26 cellular contexts compared by ENCODE assay signal in the genomic region with DNA sequence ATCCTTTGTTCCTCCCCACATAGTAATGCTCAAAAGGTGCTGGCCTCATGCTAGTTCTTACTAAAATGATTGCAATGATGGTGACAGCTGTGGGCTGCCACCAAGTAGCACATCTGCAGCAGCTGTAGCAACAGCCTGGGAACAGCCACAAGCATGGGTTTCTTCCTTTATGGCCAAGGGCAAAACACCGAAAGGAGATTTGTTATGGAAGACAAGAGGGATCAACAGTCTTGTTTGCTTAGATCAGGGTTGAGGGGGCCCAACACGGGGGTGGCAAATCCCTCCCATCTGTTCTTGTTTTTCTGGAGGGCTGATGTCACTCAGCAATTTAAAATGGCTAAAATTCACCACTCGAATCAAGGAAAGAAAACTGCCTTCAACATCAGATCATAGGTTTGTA.
DNase-seq lines count a peak whose midpoint lies in the region; ATAC-seq and TF ChIP-seq lines count a peak whose summit lies in the region.
"Had no signal": no experiment of that assay in that cellular context is flagged by ENCODE, and none has a peak within 500 bp of the region (broad histone marks: within the 10 kb centered on the region; RNA-seq: fewer than 3 reads in every experiment).

No MANE protein-coding gene starts in this region.

- no peak overlapping the region for H4K91ac ChIP-seq in IMR-90 (ENCODE audit: insufficient read depth, low read depth, low read length)

- intact Hi-C loops in IMR-90 (cut with micrococcal nuclease), result no loop called here
- intact Hi-C loops in thyroid gland (cut with DNase I), result no loop called here

- peak overlapping the region; percentile 21 for H2AFZ ChIP-seq in IMR-90 (replicated peaks; ENCODE audit: low read length, poor library complexity)
- H2AFZ ChIP-seq: hepatocyte had no signal

- no peak overlapping the region for H2BK120ac ChIP-seq in IMR-90 (ENCODE audit: low read depth, low read length)

- BruUV-seq in IMR-90 (replicated peaks; lab: Mats Ljungman, UMichigan), result no TSS peak

- no peaks in the 10 kb centered on the region for H3K27me3 ChIP-seq in IMR-90 (ENCODE audit: control insufficient read depth, insufficient read depth, low read length)
- no peaks in the 10 kb centered on the region for H3K27me3 ChIP-seq in foreskin keratinocyte
- no peaks in the 10 kb centered on the region for H3K27me3 ChIP-seq in BE2C
- no peaks in the 10 kb centered on the region for H3K27me3 ChIP-seq in thyroid gland
- H3K27me3 ChIP-seq: hepatocyte, Peyer's patch had no signal

- ATAC-seq in IMR-90 (ENCODE audit: low read depth) (no peak), foreskin keratinocyte (peak; percentile 42)
- ATAC-seq: activated CD4-positive, alpha-beta T cell treated with anti-CD3 and anti-CD28 coated beads for 36 hours; activated T-cell treated with anti-CD3 and anti-CD28 coated beads, Interleukin-2, amount 50 U/mL, for 4 hours; HepG2; stimulated activated naive CD8-positive, alpha-beta T cell treated with anti-CD3 and anti-CD28 coated beads, Interleukin-15, Interleukin-2, amounts not matched to agents 100 U/mL and 50 U/mL, for 24 hours had no signal

- H2BK15ac ChIP-seq in IMR-90 (ENCODE audit: low read depth, low read length), result no peak overlapping the region

- H2BK5ac ChIP-seq in IMR-90 (ENCODE audit: low read depth, low read length, poor library complexity, severe bottlenecking), result no peak overlapping the region

- no CpG with 5 or more reads among the region's 3 CpGs for WGBS in IMR-90 (ENCODE audit: extremely low coverage in 2 of 2, insufficient read length in 1 of 2), 2 experiments
- WGBS in thyroid gland, 2 donors, result 35 to 46% methylated on average over 3 of the region's 3 CpGs

- no peak overlapping the region for H3K4me2 ChIP-seq in IMR-90 (ENCODE audit: low read depth, low read length)
- H3K4me2 ChIP-seq: hepatocyte had no signal

- no peak for TF ChIP-seq CTCF in IMR-90 (conservative IDR thresholded peaks at IDR 0.05; ENCODE audit: low read depth, low read length)
- TF ChIP-seq CTCF in foreskin keratinocyte (conservative IDR thresholded peaks at IDR 0.05), result no peak
- no peak for TF ChIP-seq CTCF in BE2C (IDR thresholded peaks at IDR 0.05; ENCODE audit: low read depth, low read length)
- TF ChIP-seq CTCF in thyroid gland (IDR thresholded peaks at IDR 0.05), result no peak

- no peaks in the 10 kb centered on the region for H4K20me1 ChIP-seq in IMR-90 (ENCODE audit: insufficient read depth, low read length)

- no peak overlapping the region for H4K8ac ChIP-seq in IMR-90 (ENCODE audit: low read depth in 2 of 2, low read length in 2 of 2)

- H3K9me1 ChIP-seq in IMR-90 (ENCODE audit: insufficient read depth, low read length), result no peaks in the 10 kb centered on the region

- H3K79me1 ChIP-seq in IMR-90 (ENCODE audit: low read depth in 1 of 2, low read length in 2 of 2), result no peaks in the 10 kb centered on the region

- in situ Hi-C loops in IMR-90 (cut with MboI; ENCODE audit: low sequenced_read_pairs), result no loop called here

- TF ChIP-seq POLR2A in IMR-90 (IDR thresholded peaks at IDR 0.05; ENCODE audit: low read depth, low read length), result no peak
- TF ChIP-seq POLR2A in thyroid gland (IDR thresholded peaks at IDR 0.05), result no peak

- no peak overlapping the region for H3K14ac ChIP-seq in IMR-90 (replicated peaks; ENCODE audit: low read depth, low read length)

- no peak overlapping the region for H3K18ac ChIP-seq in IMR-90 (ENCODE audit: low read depth, low read length)

- peak overlapping the region; percentile 42 for H2AK9ac ChIP-seq in IMR-90 (replicated peaks; ENCODE audit: low read depth, low read length, poor library complexity)

- POLR2A ChIA-PET in IMR-90 (lab: Charles Lee; ENCODE audit: unreplicated experiment), result no interaction called here

- H3K4me1 ChIP-seq in IMR-90 (ENCODE audit: control insufficient read depth, insufficient read depth, low read length) (no peaks in the 10 kb centered on the region), foreskin keratinocyte (peaks cover 9% of the 10 kb centered on the region), BE2C (no peaks in the 10 kb centered on the region), thyroid gland (peaks cover under 1 to 10% of the 10 kb centered on the region in 2 donors)
- H3K4me1 ChIP-seq: HAP-1, Peyer's patch had no signal

- no peak overlapping the region for H4K5ac ChIP-seq in IMR-90 (ENCODE audit: low read depth, low read length)

- no peak overlapping the region for H2BK20ac ChIP-seq in IMR-90 (ENCODE audit: low read depth, low read length)

- no peak overlapping the region for H3K9ac ChIP-seq in IMR-90 (ENCODE audit: low read depth, low read length)

- H3K9me3 ChIP-seq in IMR-90 (ENCODE audit: control insufficient read depth, insufficient read depth, low read length) (no peaks in the 10 kb centered on the region), BE2C (no peaks in the 10 kb centered on the region), thyroid gland (no peaks in the 10 kb centered on the region)
- H3K9me3 ChIP-seq: HAP-1, Peyer's patch had no signal

- H3K56ac ChIP-seq in IMR-90 (ENCODE audit: extremely low read depth, insufficient read depth, low read length), result no peak overlapping the region

- dilution Hi-C loops in IMR-90 (cut with HindIII; ENCODE audit: low sequenced_read_pairs, unreplicated experiment), result no loop called here

- CTCF ChIA-PET in IMR-90 (lab: Yijun Ruan, JAX), result no interaction called here

- no peak overlapping the region for H3K4ac ChIP-seq in IMR-90 (ENCODE audit: low read depth, low read length)

- DNase-seq in IMR-90 (no peak), NCI-H82 (lab: John Stamatoyannopoulos, UW) (peak; percentile 97), foreskin keratinocyte (no peak), retina (peak; percentile 56), hippocampal formation (lab: John Stamatoyannopoulos, UW) (no peak), BE2C (no peak), thyroid gland (no peak)
- DNase-seq in stimulated activated naive CD4-positive, alpha-beta T cell (lab: John Stamatoyannopoulos, UW), result no peak
- DNase-seq: activated CD4-positive, alpha-beta T cell treated with anti-CD3 and anti-CD28 coated beads for 36 hours; activated naive CD4-positive, alpha-beta T cell; activated T-cell treated with anti-CD3 and anti-CD28 coated beads, Interleukin-2, amount 50 U/mL, for 4 hours; C1 segment of cervical spinal cord; Calu3; effector CD4-positive, alpha-beta T cell; EL; kidney; NCI-H1048; NCI-H1930; NCI-H510A; Peyer's patch; stimulated activated CD4-positive, alpha-beta T cell treated with anti-CD3 and anti-CD28 coated beads, Interleukin-4, amount 100 ng/mL, for 1 hour; stimulated activated naive CD8-positive, alpha-beta T cell treated with anti-CD3 and anti-CD28 coated beads, Interleukin-15, Interleukin-2, amounts not matched to agents 100 U/mL and 50 U/mL, for 24 hours had no signal

- no peaks in the 10 kb centered on the region for H3K36me3 ChIP-seq in IMR-90 (ENCODE audit: control insufficient read depth, insufficient read depth, low read length)
- H3K36me3 ChIP-seq in BE2C, result no peaks in the 10 kb centered on the region
- H3K36me3 ChIP-seq in thyroid gland, result no peaks in the 10 kb centered on the region
- H3K36me3 ChIP-seq: HAP-1, Peyer's patch had no signal

- no peak for TF ChIP-seq RAD21 in IMR-90 (IDR thresholded peaks at IDR 0.05; ENCODE audit: low read length)

- H3K27ac ChIP-seq in IMR-90 (ENCODE audit: insufficient read depth, low read length), result no peak overlapping the region
- H3K27ac ChIP-seq in foreskin keratinocyte, result no peak overlapping the region
- no peak overlapping the region for H3K27ac ChIP-seq in thyroid gland
- H3K27ac ChIP-seq: hepatocyte, Peyer's patch had no signal

- H2AK5ac ChIP-seq in IMR-90 (ENCODE audit: low read depth, low read length), result no peak overlapping the region

- H3K23ac ChIP-seq in IMR-90 (ENCODE audit: low read depth, low read length), result no peak overlapping the region

- H3K4me3 ChIP-seq in IMR-90 (ENCODE audit: insufficient read depth, low read depth, low read length), result no peak overlapping the region
- H3K4me3 ChIP-seq in BE2C (ENCODE audit: low read depth, low read length), result no peak overlapping the region
- no peak overlapping the region for H3K4me3 ChIP-seq in thyroid gland (replicated peaks in 1 of 3)
- H3K4me3 ChIP-seq: HAP-1, hepatocyte, lung, Peyer's patch had no signal

TF ChIP-seq in IMR-90, 13 proteins besides CTCF, POLR2A, EP300 and RAD21:
- TF ChIP-seq CEBPB (IDR thresholded peaks at IDR 0.05; ENCODE audit: low read depth, low read length), result no peak
- TF ChIP-seq MAZ (IDR thresholded peaks at IDR 0.05; ENCODE audit: borderline replicate concordance, low read depth, low read length), result no peak
- no peak for TF ChIP-seq SMC3 (IDR thresholded peaks at IDR 0.05; ENCODE audit: low read depth, low read length)
- TF ChIP-seq BHLHE40 (IDR thresholded peaks at IDR 0.05; ENCODE audit: low read depth, low read length), result no peak
- TF ChIP-seq, protein P1, sequence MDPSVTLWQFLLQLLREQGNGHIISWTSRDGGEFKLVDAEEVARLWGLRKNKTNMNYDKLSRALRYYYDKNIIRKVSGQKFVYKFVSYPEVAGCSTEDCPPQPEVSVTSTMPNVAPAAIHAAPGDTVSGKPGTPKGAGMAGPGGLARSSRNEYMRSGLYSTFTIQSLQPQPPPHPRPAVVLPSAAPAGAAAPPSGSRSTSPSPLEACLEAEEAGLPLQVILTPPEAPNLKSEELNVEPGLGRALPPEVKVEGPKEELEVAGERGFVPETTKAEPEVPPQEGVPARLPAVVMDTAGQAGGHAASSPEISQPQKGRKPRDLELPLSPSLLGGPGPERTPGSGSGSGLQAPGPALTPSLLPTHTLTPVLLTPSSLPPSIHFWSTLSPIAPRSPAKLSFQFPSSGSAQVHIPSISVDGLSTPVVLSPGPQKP (IDR thresholded peaks at IDR 0.05; ENCODE audit: borderline replicate concordance, low read depth, low read length), result no peak
- TF ChIP-seq, protein P2, sequence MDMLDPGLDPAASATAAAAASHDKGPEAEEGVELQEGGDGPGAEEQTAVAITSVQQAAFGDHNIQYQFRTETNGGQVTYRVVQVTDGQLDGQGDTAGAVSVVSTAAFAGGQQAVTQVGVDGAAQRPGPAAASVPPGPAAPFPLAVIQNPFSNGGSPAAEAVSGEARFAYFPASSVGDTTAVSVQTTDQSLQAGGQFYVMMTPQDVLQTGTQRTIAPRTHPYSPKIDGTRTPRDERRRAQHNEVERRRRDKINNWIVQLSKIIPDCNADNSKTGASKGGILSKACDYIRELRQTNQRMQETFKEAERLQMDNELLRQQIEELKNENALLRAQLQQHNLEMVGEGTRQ (IDR thresholded peaks at IDR 0.05; ENCODE audit: low read depth, low read length), result no peak
- TF ChIP-seq MAFK (IDR thresholded peaks at IDR 0.05; ENCODE audit: low read depth, low read length), result no peak
- no peak for TF ChIP-seq FOS (IDR thresholded peaks at IDR 0.05; ENCODE audit: low read depth, low read length)
- TF ChIP-seq RCOR1 (IDR thresholded peaks at IDR 0.05; ENCODE audit: insufficient replicate concordance, low read length), result no peak
- no peak for TF ChIP-seq RFX5 (IDR thresholded peaks at IDR 0.05; ENCODE audit: low read depth, low read length)
- TF ChIP-seq MXI1 (IDR thresholded peaks at IDR 0.05; ENCODE audit: borderline replicate concordance, low read depth, low read length), result no peak
- TF ChIP-seq CHD1 (IDR thresholded peaks at IDR 0.05; ENCODE audit: low read depth, low read length), result no peak
- no peak for TF ChIP-seq NFE2L2 (IDR thresholded peaks at IDR 0.05; ENCODE audit: low read depth, low read length)
TF ChIP-seq in IMR-90: peak in this region for 0.

Comparison
In these comparisons a context has a peak if more than half of its experiments do, and no peak if none do; other contexts are left out.
1. DNase-seq: peak in NCI-H82 (single experiment) and retina (single experiment); none in IMR-90 (single experiment), foreskin keratinocyte (0 of 2), hippocampal formation (0 of 2), BE2C (single experiment), thyroid gland (0 of 2) and stimulated activated naive CD4-positive, alpha-beta T cell (0 of 6).